8 cellular contexts compared by ENCODE assay signal in the genomic region with DNA sequence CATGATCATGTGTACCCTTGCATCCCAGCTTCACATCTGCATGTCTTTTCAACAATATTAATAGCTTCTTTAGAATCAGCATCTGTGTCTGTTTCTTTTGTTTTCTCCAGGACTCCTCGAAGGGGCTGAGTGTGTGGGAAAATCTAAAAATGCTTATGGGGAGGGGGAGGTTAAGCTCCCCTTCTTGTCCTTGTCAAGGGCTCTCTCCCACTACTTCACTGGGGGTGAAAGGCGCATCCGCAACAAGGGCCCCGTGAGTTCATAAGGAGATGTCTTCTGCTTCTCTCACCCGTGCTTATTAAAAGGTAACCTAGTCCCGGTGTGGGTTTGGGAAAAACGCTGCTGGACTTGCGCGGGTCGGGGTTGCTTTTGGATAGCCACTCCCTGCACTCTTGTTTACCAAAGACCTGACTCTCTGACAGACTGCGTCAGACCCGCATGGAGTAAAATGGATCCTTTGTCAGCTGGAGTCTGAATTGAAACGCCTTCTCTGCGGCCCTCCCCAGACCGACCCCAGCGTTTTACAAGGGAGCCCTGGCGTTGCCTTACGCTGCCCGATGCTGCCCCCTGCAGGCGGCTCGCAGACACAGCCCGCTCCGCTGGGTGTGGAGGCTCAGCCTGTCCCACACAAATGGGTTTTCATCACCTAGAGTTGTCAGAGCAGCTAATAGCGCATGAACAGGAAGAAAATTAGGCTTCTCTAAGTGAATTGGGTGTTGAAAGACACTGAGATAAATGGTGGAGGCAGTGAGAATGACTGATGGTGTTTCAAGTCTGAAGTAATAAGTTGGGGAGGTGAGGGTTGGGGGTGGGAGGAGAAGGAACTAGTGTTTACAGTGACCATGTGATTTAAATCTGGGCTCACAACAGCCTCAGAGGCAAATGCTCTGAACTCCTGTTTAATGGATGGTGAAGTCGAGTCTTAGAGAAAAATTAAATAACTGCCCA. TPM values are rescaled to one million over a fixed set of nuclear protein-coding genes. Genes with fewer than 3 reads are reported as not detected.
DNase-seq lines count a peak whose midpoint lies in the region; TF ChIP-seq lines count a peak whose summit lies in the region.

No MANE protein-coding gene starts in this region.

- no peaks in the 10 kb centered on the region for H3K79me2 ChIP-seq in GM23248 (ENCODE audit: insufficient read depth)

- no peak for TF ChIP-seq POLR2A in stomach (IDR thresholded peaks at IDR 0.05)

- H3K36me3 ChIP-seq in GM23248 (ENCODE audit: low read depth): no peaks in the 10 kb centered on the region
- H3K36me3 ChIP-seq in stomach: no peaks in the 10 kb centered on the region

- H3K27ac ChIP-seq in GM23248 (peak overlapping the region; percentile 90), stomach (peak overlapping the region in 4 of 5 donors; percentile 11 to 67 (median 38))

- H3K36me3 Mint-ChIP-seq in activated T-helper 2 cell treated with anti-CD3 and anti-CD28 coated beads, Interferon-gamma antibody, Interleukin-2, Interleukin-4, amounts not matched to agents 10 μg/mL and 5 μg/mL and 100 μg/mL, durations not matched to agents 14 hours and 24 hours and 36 hours (ENCODE audit: low read depth): no peaks in the 10 kb centered on the region
- H3K36me3 Mint-ChIP-seq in neural crest cell (ENCODE audit: low read depth): no peaks in the 10 kb centered on the region

- peak overlapping the region; percentile 56 for H3K4me3 ChIP-seq in GM23248
- H3K4me3 ChIP-seq in fibroblast of the aortic adventitia (ENCODE audit: low read depth, low read length): peak overlapping the region; percentile 4
- peak overlapping the region in 3 of 4 donors; percentile 23 to 29 (median 27) for H3K4me3 ChIP-seq in stomach

- H3K4me1 ChIP-seq in GM23248 (ENCODE audit: insufficient read depth): peaks cover 37% of the 10 kb centered on the region
- peaks cover 6 to 24% (median 14%) of the 10 kb centered on the region in 4 donors for H3K4me1 ChIP-seq in stomach

- in situ Hi-C loops in GM23248 (cut with MboI): loop anchor here (10.0 kb wide), 1 partner anchor 98 kb away; no protein-coding TSS in a partner anchor

- DNase-seq in DMS53 treated with DMSO at 0.1 percent for 48 hours (lab: John Stamatoyannopoulos, UW; ENCODE audit: unreplicated experiment) (peak; percentile 70), GM23248 (peak; percentile 91), RPMI7951 (ENCODE audit: low read depth) (peak; percentile 68), fibroblast of the aortic adventitia (ENCODE audit: low read depth) (peak; percentile 86), neural crest cell (ENCODE audit: low read depth, low spot score) (peak; percentile 96), stomach (peak; percentile 90)
- DNase-seq in activated T-helper 2 cell treated with anti-CD3 and anti-CD28 coated beads, Interferon-gamma antibody, Interleukin-2, Interleukin-4, amounts not matched to agents 10 μg/mL and 5 μg/mL and 100 μg/mL, durations not matched to agents 14 hours and 24 hours and 36 hours (ENCODE audit: low spot score): peak; percentile 81

- H3K9me3 ChIP-seq in GM23248 (ENCODE audit: low read depth): no peaks in the 10 kb centered on the region
- H3K9me3 ChIP-seq in stomach: no peaks in the 10 kb centered on the region

- peaks cover 5% of the 10 kb centered on the region for H3K9me3 Mint-ChIP-seq in activated T-helper 2 cell treated with anti-CD3 and anti-CD28 coated beads, Interferon-gamma antibody, Interleukin-2, Interleukin-4, amounts not matched to agents 10 μg/mL and 5 μg/mL and 100 μg/mL, durations not matched to agents 14 hours and 24 hours and 36 hours
- H3K9me3 Mint-ChIP-seq in neural crest cell: no peaks in the 10 kb centered on the region

- peaks cover 61% of the 10 kb centered on the region for H3K4me1 Mint-ChIP-seq in activated T-helper 2 cell treated with anti-CD3 and anti-CD28 coated beads, Interferon-gamma antibody, Interleukin-2, Interleukin-4, amounts not matched to agents 10 μg/mL and 5 μg/mL and 100 μg/mL, durations not matched to agents 14 hours and 24 hours and 36 hours (ENCODE audit: low read depth)
- H3K4me1 Mint-ChIP-seq in neural crest cell: peaks cover 16% of the 10 kb centered on the region

- no peaks in the 10 kb centered on the region for H3K9me2 ChIP-seq in GM23248 (ENCODE audit: insufficient read depth)

- H3K4me3 Mint-ChIP-seq in activated T-helper 2 cell treated with anti-CD3 and anti-CD28 coated beads, Interferon-gamma antibody, Interleukin-2, Interleukin-4, amounts not matched to agents 10 μg/mL and 5 μg/mL and 100 μg/mL, durations not matched to agents 14 hours and 24 hours and 36 hours (ENCODE audit: low read depth): peak overlapping the region; percentile 63
- peak overlapping the region; percentile 83 for H3K4me3 Mint-ChIP-seq in neural crest cell

- intact Hi-C loops in activated T-helper 2 cell treated with anti-CD3 and anti-CD28 coated beads, Interferon-gamma antibody, Interleukin-2, Interleukin-4, amounts not matched to agents 10 μg/mL and 5 μg/mL and 100 μg/mL, durations not matched to agents 14 hours and 24 hours and 36 hours (cut with micrococcal nuclease): loop anchor here (1.0 to 5.0 kb wide), 5 partner anchors 37 to 640 kb away; a partner anchor contains a TSS
- intact Hi-C loops in stomach (cut with DNase I; ENCODE audit: low total_unique reads): loop anchor here (10.0 kb wide), 2 partner anchors 108 to 258 kb away; a partner anchor contains a TSS

- TF ChIP-seq EP300 in stomach (IDR thresholded peaks at IDR 0.05): no peak

- H3F3A ChIP-seq in GM23248 (ENCODE audit: insufficient read depth): peaks cover 43% of the 10 kb centered on the region

- H3K27me3 ChIP-seq in GM23248 (replicated peaks; ENCODE audit: insufficient read depth): no peaks in the 10 kb centered on the region
- H3K27me3 ChIP-seq in stomach: no peaks in the 10 kb centered on the region

- 1 to 2% methylated on average over 25 of the region's 25 CpGs for WGBS in GM23248 (ENCODE audit: low coverage in 1 of 2, low lambda C conversion rate in 2 of 2, missing lambda C conversion rate in 2 of 2), 2 experiments
- 12 to 25% (median 13%) methylated on average over 18 to 25 of the region's 25 CpGs for WGBS in stomach, 5 donors

- TF ChIP-seq CTCF in LNCAP (IDR thresholded peaks at IDR 0.05) (peak; percentile 99), fibroblast of the aortic adventitia (IDR thresholded peaks at IDR 0.05; ENCODE audit: insufficient read depth, low read length) (peak; percentile 95), neural crest cell (conservative IDR thresholded peaks at IDR 0.05) (peak; percentile 100), stomach (IDR thresholded peaks at IDR 0.05) (peak in 6 of 7 experiments; percentile 48 to 97 (median 93))

- H3K9ac ChIP-seq in GM23248: peak overlapping the region; percentile 74

- peak overlapping the region; percentile 76 for H2AFZ ChIP-seq in GM23248

- no peaks in the 10 kb centered on the region for H4K20me1 ChIP-seq in GM23248 (ENCODE audit: insufficient read depth)

- H3K27me3 Mint-ChIP-seq in activated T-helper 2 cell treated with anti-CD3 and anti-CD28 coated beads, Interferon-gamma antibody, Interleukin-2, Interleukin-4, amounts not matched to agents 10 μg/mL and 5 μg/mL and 100 μg/mL, durations not matched to agents 14 hours and 24 hours and 36 hours (ENCODE audit: low read depth): peaks cover 4% of the 10 kb centered on the region
- peaks cover 4% of the 10 kb centered on the region for H3K27me3 Mint-ChIP-seq in neural crest cell (ENCODE audit: low read depth)

- peak overlapping the region; percentile 73 for H3K4me2 ChIP-seq in GM23248 (ENCODE audit: unreplicated experiment)

- peak overlapping the region; percentile 88 for H3K27ac Mint-ChIP-seq in activated T-helper 2 cell treated with anti-CD3 and anti-CD28 coated beads, Interferon-gamma antibody, Interleukin-2, Interleukin-4, amounts not matched to agents 10 μg/mL and 5 μg/mL and 100 μg/mL, durations not matched to agents 14 hours and 24 hours and 36 hours
- peak overlapping the region; percentile 96 for H3K27ac Mint-ChIP-seq in neural crest cell (ENCODE audit: unreplicated experiment)

RNA-seq across cellular contexts. Expression of a gene that starts 53.9 kb away (rescaled TPM):
- 33.6 and 38.5 TPM in 2 replicates for total RNA-seq in GM23248 (2014; rRNA removed; shearing (Covaris generic))
- 8.1 and 10.8 TPM in 2 replicates for polyA plus RNA-seq in GM23248 (2016; fragmentation: Nextera tagmentation; extraction: Ambion mirVana)
- total RNA-seq in RPMI7951 (2014; rRNA removed; shearing (Covaris generic)): 7.6 and 10.7 TPM in 2 replicates
- 44.3 and 44.6 TPM in 2 replicates for total RNA-seq in activated T-helper 2 cell treated with anti-CD3 and anti-CD28 coated beads, Interferon-gamma antibody, Interleukin-2, Interleukin-4, amounts not matched to agents 10 μg/mL and 5 μg/mL and 100 μg/mL, durations not matched to agents 14 hours and 24 hours and 36 hours
- total RNA-seq in fibroblast of the aortic adventitia (ENCODE audit: low replicate concordance): 12.3 and 14.7 TPM in 2 replicates
- 7.5 and 7.7 TPM in 2 replicates for total RNA-seq in neural crest cell
- 10 to 100 TPM in 3 of 5 donors, 1 to 10 TPM in 2; 1.2 to 33.3 (median 13.6) TPM for total RNA-seq in stomach
- polyA plus RNA-seq in stomach: 10 to 100 TPM in 1 of 3 donors, 1 to 10 TPM in 2; 4.3 to 10.4 (median 6.4) TPM

Comparison
In these comparisons a context has a peak if more than half of its experiments do, and no peak if none do; other contexts are left out.
1. Peak in every context shown above with its lines: DNase-seq, H3K4me3 ChIP-seq and H3K27ac ChIP-seq.
2. H3K4me3 ChIP-seq: peak in every context shown above with its lines; median percentile 56 in GM23248; 27 in stomach; 4 in fibroblast of the aortic adventitia.